12 cellular contexts compared by ENCODE assay signal in the genomic region with DNA sequence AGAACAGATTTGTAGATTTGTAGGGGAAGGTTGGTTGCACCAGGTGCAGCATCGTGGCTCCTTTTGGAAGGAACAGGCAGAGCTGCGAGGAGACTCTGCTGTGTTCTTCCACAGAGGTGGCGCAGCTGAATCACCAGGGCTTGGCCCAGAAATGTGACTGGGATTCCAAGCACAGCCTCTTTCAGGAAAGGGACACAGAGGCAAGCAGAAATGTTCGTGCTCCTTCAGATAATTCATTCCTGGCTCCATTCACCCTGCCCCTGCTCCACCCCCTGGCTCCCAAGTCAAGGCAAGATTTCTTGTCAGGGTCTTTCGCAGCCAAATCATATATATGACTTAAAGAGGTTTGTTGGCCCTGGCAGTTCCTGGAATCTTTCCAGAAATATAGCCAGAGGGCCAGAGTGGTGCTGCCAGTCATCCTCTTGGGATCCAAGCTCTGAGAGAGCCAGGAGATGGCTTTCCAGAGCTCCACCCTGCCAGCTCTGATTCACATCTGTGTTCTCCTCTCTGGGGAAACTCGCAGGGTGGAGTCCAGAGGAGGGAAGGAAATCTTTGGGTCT.
DNase-seq lines count a peak whose midpoint lies in the region; TF ChIP-seq lines count a peak whose summit lies in the region.
"Had no signal": no experiment of that assay in that cellular context is flagged by ENCODE, and none has a peak within 500 bp of the region (broad histone marks: within the 10 kb centered on the region; RNA-seq: fewer than 3 reads in every experiment).

No MANE protein-coding gene starts in this region.

- no peaks in the 10 kb centered on the region for H3K27me3 Mint-ChIP-seq in osteocyte (ENCODE audit: unreplicated experiment)
- H3K27me3 Mint-ChIP-seq in activated naive CD4-positive, alpha-beta T cell treated with anti-CD3 and anti-CD28 coated beads, Interleukin-2, amount 10 ng/mL, durations not matched to agents 7 days and 5 days: peaks cover 3% of the 10 kb centered on the region
- H3K27me3 Mint-ChIP-seq: activated CD4-positive, alpha-beta memory T cell treated with anti-CD3 and anti-CD28 coated beads for 36 hours had no signal

- H3K4me3 ChIP-seq in SJSA1: no peak overlapping the region
- no peak overlapping the region for H3K4me3 ChIP-seq in dorsolateral prefrontal cortex

- DNase-seq in AG08395 (ENCODE audit: low spot score): peak; percentile 81
- peak; percentile 27 to 36 for DNase-seq in SJSA1 (ENCODE audit: low read depth in 1 of 2, low spot score in 2 of 2)
- peak; percentile 72 for DNase-seq in fibroblast of gingiva (ENCODE audit: low read depth)
- no peak for DNase-seq in osteocyte (ENCODE audit: extremely low spot score, unreplicated experiment)
- no peak for DNase-seq in DMS114 treated with DMSO at 0.1 percent for 48 hours (lab: John Stamatoyannopoulos, UW; ENCODE audit: unreplicated experiment)
- DNase-seq in activated naive CD4-positive, alpha-beta T cell treated with anti-CD3 and anti-CD28 coated beads, Interleukin-2, amount 10 ng/mL, durations not matched to agents 7 days and 5 days: no peak
- DNase-seq in SKM-1 treated with dmso at 0.1 percent for 144 hours (lab: John Stamatoyannopoulos, UW; ENCODE audit: unreplicated experiment): no peak
- no peak for DNase-seq in dorsolateral prefrontal cortex
- DNase-seq: activated CD4-positive, alpha-beta memory T cell treated with anti-CD3 and anti-CD28 coated beads for 36 hours; central memory CD4-positive, alpha-beta T cell; NCI-H1105 treated with DMSO at 0.1 percent for 48 hours; NCI-H526 had no signal

- CTCF ChIA-PET in activated naive CD4-positive, alpha-beta T cell treated with anti-CD3 and anti-CD28 coated beads, Interleukin-2, amount 10 ng/mL, durations not matched to agents 7 days and 5 days (lab: Charles Lee): no interaction called here

- intact Hi-C loops in dorsolateral prefrontal cortex (cut with DNase I): no loop called here

- no peak for TF ChIP-seq CTCF in osteocyte (IDR thresholded peaks at IDR 0.05)
- TF ChIP-seq CTCF in dorsolateral prefrontal cortex (IDR thresholded peaks at IDR 0.05 in 54 of 56, conservative IDR thresholded peaks at IDR 0.05 in 2 of 56; ENCODE audit: low read depth in 1 of 56, partially characterized antibody in 56 of 56): no peak

- no peaks in the 10 kb centered on the region for H3K36me3 Mint-ChIP-seq in osteocyte (ENCODE audit: unreplicated experiment)
- no peaks in the 10 kb centered on the region for H3K36me3 Mint-ChIP-seq in activated naive CD4-positive, alpha-beta T cell treated with anti-CD3 and anti-CD28 coated beads, Interleukin-2, amount 10 ng/mL, durations not matched to agents 7 days and 5 days
- H3K36me3 Mint-ChIP-seq: activated CD4-positive, alpha-beta memory T cell treated with anti-CD3 and anti-CD28 coated beads for 36 hours had no signal

- H3K4me3 Mint-ChIP-seq in osteocyte (ENCODE audit: unreplicated experiment): no peak overlapping the region
- no peak overlapping the region for H3K4me3 Mint-ChIP-seq in activated naive CD4-positive, alpha-beta T cell treated with anti-CD3 and anti-CD28 coated beads, Interleukin-2, amount 10 ng/mL, durations not matched to agents 7 days and 5 days
- H3K4me3 Mint-ChIP-seq: activated CD4-positive, alpha-beta memory T cell treated with anti-CD3 and anti-CD28 coated beads for 36 hours had no signal

- H3K27me3 ChIP-seq in SJSA1 (replicated peaks) (no peaks in the 10 kb centered on the region), dorsolateral prefrontal cortex (peaks cover 0 to 6% (median 0%) of the 10 kb centered on the region in 45 donors)

- H3K27ac ChIP-seq in SJSA1 (no peak overlapping the region), dorsolateral prefrontal cortex (no peak overlapping the region)

- no peaks in the 10 kb centered on the region for H3K9me3 ChIP-seq in SJSA1 (replicated peaks)

- peak overlapping the region; percentile 67 for H3K27ac Mint-ChIP-seq in osteocyte (ENCODE audit: unreplicated experiment)
- no peak overlapping the region for H3K27ac Mint-ChIP-seq in activated naive CD4-positive, alpha-beta T cell treated with anti-CD3 and anti-CD28 coated beads, Interleukin-2, amount 10 ng/mL, durations not matched to agents 7 days and 5 days
- H3K27ac Mint-ChIP-seq: activated CD4-positive, alpha-beta memory T cell treated with anti-CD3 and anti-CD28 coated beads for 36 hours had no signal

- no peaks in the 10 kb centered on the region for H3K36me3 ChIP-seq in SJSA1

- H3K4me1 Mint-ChIP-seq in osteocyte (ENCODE audit: unreplicated experiment): peaks cover 17% of the 10 kb centered on the region
- H3K4me1 Mint-ChIP-seq in activated naive CD4-positive, alpha-beta T cell treated with anti-CD3 and anti-CD28 coated beads, Interleukin-2, amount 10 ng/mL, durations not matched to agents 7 days and 5 days: no peaks in the 10 kb centered on the region

- peaks cover 22% of the 10 kb centered on the region for H3K4me1 ChIP-seq in SJSA1 (replicated peaks)

- H3K9me3 Mint-ChIP-seq in osteocyte (ENCODE audit: unreplicated experiment): no peaks in the 10 kb centered on the region
- H3K9me3 Mint-ChIP-seq in activated naive CD4-positive, alpha-beta T cell treated with anti-CD3 and anti-CD28 coated beads, Interleukin-2, amount 10 ng/mL, durations not matched to agents 7 days and 5 days: no peaks in the 10 kb centered on the region
- H3K9me3 Mint-ChIP-seq: activated CD4-positive, alpha-beta memory T cell treated with anti-CD3 and anti-CD28 coated beads for 36 hours had no signal

Comparison
In these comparisons a context has a peak if more than half of its experiments do, and no peak if none do; other contexts are left out.
1. DNase-seq: peak in AG08395 (single experiment), SJSA1 (2 of 2) and fibroblast of gingiva (single experiment); none in osteocyte (single experiment), DMS114 treated with DMSO at 0.1 percent for 48 hours (single experiment), activated naive CD4-positive, alpha-beta T cell treated with anti-CD3 and anti-CD28 coated beads, Interleukin-2, amount 10 ng/mL, durations not matched to agents 7 days and 5 days (single experiment), SKM-1 treated with dmso at 0.1 percent for 144 hours (single experiment) and dorsolateral prefrontal cortex (0 of 10).